9 cellular contexts compared by ENCODE assay signal in the genomic region with DNA sequence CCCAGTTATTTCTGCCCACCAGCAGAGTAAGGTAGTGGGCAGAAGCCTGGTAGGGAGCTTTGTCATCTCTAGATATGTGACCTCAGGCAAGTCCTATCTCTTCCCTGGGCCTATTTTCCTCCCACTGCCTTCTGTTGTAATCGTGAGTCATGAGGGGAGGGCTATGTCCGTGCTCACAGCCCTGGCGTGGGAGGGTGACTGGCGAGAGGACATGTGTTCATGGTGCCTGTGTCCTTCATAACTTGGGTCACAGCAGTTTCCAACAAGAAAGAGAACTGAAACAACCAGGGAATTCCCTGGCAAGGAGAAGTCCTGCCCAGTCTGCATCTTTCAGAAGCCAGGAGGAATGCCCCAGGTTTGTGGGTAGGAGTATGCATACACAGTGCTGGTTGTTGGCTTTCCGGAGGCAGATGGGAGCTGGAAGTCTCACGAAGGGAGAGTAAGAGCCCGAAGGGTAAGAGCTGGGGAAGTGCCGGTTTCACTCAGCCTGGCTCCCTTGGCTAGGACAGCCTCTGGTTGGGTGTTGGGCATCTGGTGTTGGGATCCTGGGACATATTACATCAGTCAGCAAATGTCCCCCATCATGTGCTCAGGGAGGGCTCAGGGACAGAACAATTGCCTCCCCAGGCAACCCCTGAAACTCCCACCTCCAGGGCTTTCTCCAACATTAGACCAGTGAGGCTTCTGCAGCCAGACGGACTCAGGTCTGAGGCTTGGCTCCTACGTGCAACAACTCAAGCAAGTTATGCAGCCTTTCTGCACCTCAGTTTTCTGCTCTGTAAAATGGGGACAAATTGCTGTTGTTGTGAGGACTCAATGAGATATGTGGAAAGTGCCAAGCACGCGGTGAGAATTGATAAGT. TPM values are rescaled to one million over a fixed set of nuclear protein-coding genes. Genes with fewer than 3 reads are reported as not detected.
DNase-seq lines count a peak whose midpoint lies in the region; ATAC-seq, FAIRE-seq and TF ChIP-seq lines count a peak whose summit lies in the region.
"Had no signal": no experiment of that assay in that cellular context is flagged by ENCODE, and none has a peak within 500 bp of the region (broad histone marks: within the 10 kb centered on the region; RNA-seq: fewer than 3 reads in every experiment).

No MANE protein-coding gene starts in this region.

- no peaks in the 10 kb centered on the region for H3K9me3 ChIP-seq in K562 (replicated peaks; ENCODE audit: control insufficient read depth, insufficient read depth, low read depth, low read length)
- H3K9me3 ChIP-seq: suprapubic skin had no signal

- no peaks in the 10 kb centered on the region for H3K9me1 ChIP-seq in K562 (ENCODE audit: control insufficient read depth, insufficient read depth, low read length)

- peaks cover 4% of the 10 kb centered on the region; the same call in 1 of the 3 replicates for H3K79me2 ChIP-seq in K562 (ENCODE audit: control insufficient read depth, insufficient read depth, low read length)

- peaks cover 26 to 47% of the 10 kb centered on the region in 2 experiments for H3K4me1 ChIP-seq in K562 (replicated peaks in 1 of 2; ENCODE audit: control insufficient read depth in 2 of 2, insufficient read depth in 2 of 2, low read length in 2 of 2)

- POLR2A ChIA-PET in K562 (lab: Yijun Ruan, JAX) = interaction anchor here (0.5 to 1.5 kb wide), 6 partner anchors 8 to 405 kb away, joined by 3 to 5 read pairs (median 3); no protein-coding TSS in a partner anchor

- peak; percentile 79; the same call in 1 of the 2 replicates for TF ChIP-seq EP300 in K562 (IDR thresholded peaks at IDR 0.05; ENCODE audit: low read length)

- H3K4me2 ChIP-seq in K562 (ENCODE audit: insufficient read depth, low read length) = peak overlapping the region; percentile 79

- H3K9ac ChIP-seq in K562 (ENCODE audit: insufficient read depth in 1 of 2, low read depth in 2 of 2, low read length in 2 of 2) = peak overlapping the region; percentile 70 to 73; a peak in 3 of 4 replicates

- H3K36me3 ChIP-seq in K562 (ENCODE audit: control insufficient read depth, insufficient read depth, low read length) = no peaks in the 10 kb centered on the region
- H3K36me3 ChIP-seq: suprapubic skin had no signal

- in situ Hi-C loops in K562 (cut with MboI) = no loop called here

- BruUV-seq in K562 (replicated peaks; lab: Mats Ljungman, UMichigan) = TSS peak; percentile 97

- intact Hi-C loops in K562 (cut with micrococcal nuclease) = loop anchor here (1.0 kb wide), 1 partner anchor 19 kb away; no protein-coding TSS in a partner anchor

- WGBS in K562 (ENCODE audit: insufficient coverage, low coverage, missing lambda C conversion rate) = 29% methylated on average over 12 of the region's 12 CpGs

- peak; percentile 98 for FAIRE-seq in K562 (lab: Jason Lieb, UNC)

- TF ChIP-seq RAD21 in K562 (CRISPR knock-in tag; conservative IDR thresholded peaks at IDR 0.05 in 1 of 2, IDR thresholded peaks at IDR 0.05 in 1 of 2) = no peak

- H3K4me3 ChIP-seq in K562 = peak overlapping the region; percentile 8
- H3K4me3 ChIP-seq: suprapubic skin had no signal

- peak overlapping the region; percentile 85 for H2AFZ ChIP-seq in K562 (ENCODE audit: low read depth, low read length)

- peak; percentile 83 for DNase-seq in A172 (ENCODE audit: low spot score)
- DNase-seq in K562 (ENCODE audit: extremely low read depth in 1 of 4, low spot score in 3 of 4) = peak; percentile 79 to 88 (median 82)
- peak; percentile 70 for DNase-seq in omental fat pad (ENCODE audit: low spot score)
- DNase-seq in 8988T = no peak
- DNase-seq in COR-L47 (lab: John Stamatoyannopoulos, UW) = no peak

- no peaks in the 10 kb centered on the region for H4K20me1 ChIP-seq in K562 (replicated peaks; ENCODE audit: control insufficient read depth, insufficient read depth, low read length)

- CTCF ChIA-PET in K562 (lab: Yijun Ruan, JAX; ENCODE audit: low intra/inter-chr PET ratio) = interaction anchor here (0.8 to 2.0 kb wide), 3 partner anchors 96 to 124 kb away, joined by 3 to 9 read pairs (median 3); no protein-coding TSS in a partner anchor

- H3K27me3 ChIP-seq in K562 (ENCODE audit: control insufficient read depth in 2 of 2, insufficient read depth in 2 of 2, low read length in 2 of 2) = no peaks in the 10 kb centered on the region; a peak in 2 of 5 replicates

- ATAC-seq in GM19035 (IDR thresholded peaks at IDR 0.05; ENCODE audit: unreplicated experiment) (peak; percentile 68), HG03469 (IDR thresholded peaks at IDR 0.05; ENCODE audit: unreplicated experiment) (peak; percentile 36), K562 (peak; percentile 85), omental fat pad (ENCODE audit: low FRiP score) (peak; percentile 88), HG03460 (IDR thresholded peaks at IDR 0.05; ENCODE audit: unreplicated experiment) (no peak)

- peak overlapping the region; percentile 87 for H3K27ac ChIP-seq in K562 (ENCODE audit: extremely low read depth, low read depth, low read length)
- H3K27ac ChIP-seq: suprapubic skin had no signal

- TF ChIP-seq CTCF in K562 (IDR thresholded peaks at IDR 0.05 in 2 of 3, conservative IDR thresholded peaks at IDR 0.05 in 1 of 3; ENCODE audit: insufficient read depth in 2 of 3, low read depth in 1 of 3, low read length in 3 of 3) (no peak), omental fat pad (IDR thresholded peaks at IDR 0.05) (no peak)

- peak; percentile 67; the same call in 1 of the 2 replicates for TF ChIP-seq POLR2A in K562 (conservative IDR thresholded peaks at IDR 0.05)

TF ChIP-seq in K562, 482 proteins besides CTCF, POLR2A, EP300 and RAD21 (continues in another document):
- peak in 1 of 2 experiments; percentile 72; a peak in 2 of 4 replicates for TF ChIP-seq TEAD1 (CRISPR knock-in tag; IDR thresholded peaks at IDR 0.05)
- peak; percentile 44; the same call in 1 of the 2 replicates for TF ChIP-seq PHF8 (IDR thresholded peaks at IDR 0.05; ENCODE audit: borderline replicate concordance, low read length)

RNA-seq across cellular contexts. Expression of a gene that starts 4.3 kb away (rescaled TPM):
- total RNA-seq in A172 (2014; rRNA removed; shearing (Covaris generic)) = not detected in 2 replicates
- total RNA-seq in K562 (2011; cell fraction: chromatin; rRNA removed; ENCODE audit: low replicate concordance) = not detected in 2 replicates
- not detected in 2 replicates for total RNA-seq in K562 (2011; cell fraction: nucleolus; rRNA removed)
- total RNA-seq in K562 (2011; cell fraction: nucleoplasm; rRNA removed) = not detected in 2 replicates
- total RNA-seq in K562 (2014; rRNA removed) (not detected in 2 replicates), K562 (2014; rRNA removed; fragmentation: Illumina TruSeq; extraction: Trizol) (not detected in 2 replicates), K562 (2015; rRNA removed; fragmentation: Illumina TruSeq; extraction: Trizol) (not detected in 2 replicates), K562 (2021) (not detected in 2 replicates), omental fat pad (not detected)
- polyA plus RNA-seq in K562 (2011; rRNA removed) (not detected in 2 replicates), K562 (2014; fragmentation: Illumina TruSeq; extraction: Trizol) (not detected in 2 replicates), K562 (2014; fragmentation: Nextera tagmentation; extraction: Ambion mirVana) (not detected), K562 (2014; rRNA removed) (not detected in 2 replicates)
- 0.01 TPM in 1 of 2 replicates, not detected in the other for polyA plus RNA-seq in K562 (2011; cell fraction: cytosol; rRNA removed)
- polyA plus RNA-seq in K562 (2011; cell fraction: nucleus; rRNA removed) = not detected in 2 replicates
- polyA plus RNA-seq in K562 (2012) = not detected in 2 replicates
- not detected in 2 replicates for polyA minus RNA-seq in K562 (2011; rRNA and poly(A)+ RNA removed)
- not detected in 2 replicates for polyA minus RNA-seq in K562 (2011; cell fraction: cytosol; rRNA and poly(A)+ RNA removed)
- not detected in 2 replicates for polyA minus RNA-seq in K562 (2011; cell fraction: nucleus; rRNA and poly(A)+ RNA removed)

RNA-seq across cellular contexts. Expression of a gene that starts 9.3 kb away (rescaled TPM):
- not detected in 2 replicates for total RNA-seq in A172 (2014; rRNA removed; shearing (Covaris generic))
- total RNA-seq in K562 (2011; cell fraction: chromatin; rRNA removed; ENCODE audit: low replicate concordance) = not detected in 2 replicates
- not detected in 2 replicates for total RNA-seq in K562 (2011; cell fraction: nucleolus; rRNA removed)
- not detected in 2 replicates for total RNA-seq in K562 (2011; cell fraction: nucleoplasm; rRNA removed)
- total RNA-seq in K562 (2014; rRNA removed) (not detected in 2 replicates), K562 (2014; rRNA removed; fragmentation: Illumina TruSeq; extraction: Trizol) (not detected in 2 replicates), K562 (2015; rRNA removed; fragmentation: Illumina TruSeq; extraction: Trizol) (not detected in 2 replicates), K562 (2021) (not detected in 2 replicates), omental fat pad (under 1 TPM in 1 of 4 donors, not detected in 3; 0.19 TPM)
- polyA plus RNA-seq in K562 (2011; rRNA removed) (not detected in 2 replicates), K562 (2014; fragmentation: Illumina TruSeq; extraction: Trizol) (not detected in 2 replicates), K562 (2014; fragmentation: Nextera tagmentation; extraction: Ambion mirVana) (not detected), K562 (2014; rRNA removed) (not detected in 2 replicates)
- not detected in 2 replicates for polyA plus RNA-seq in K562 (2011; cell fraction: cytosol; rRNA removed)
- not detected in 2 replicates for polyA plus RNA-seq in K562 (2011; cell fraction: nucleus; rRNA removed)
- not detected in 2 replicates for polyA plus RNA-seq in K562 (2012)
- not detected in 2 replicates for polyA minus RNA-seq in K562 (2011; rRNA and poly(A)+ RNA removed)
- not detected in 2 replicates for polyA minus RNA-seq in K562 (2011; cell fraction: cytosol; rRNA and poly(A)+ RNA removed)
- not detected in 2 replicates for polyA minus RNA-seq in K562 (2011; cell fraction: nucleus; rRNA and poly(A)+ RNA removed)
- total RNA-seq: suprapubic skin had no signal

RNA-seq across cellular contexts. Expression of a gene that starts 57.4 kb away (rescaled TPM):
- total RNA-seq in A172 (2014; rRNA removed; shearing (Covaris generic)) = 339 and 388 TPM in 2 replicates
- total RNA-seq in K562 (2011; cell fraction: chromatin; rRNA removed; ENCODE audit: low replicate concordance) = 156 and 209 TPM in 2 replicates
- 99.9 and 110 TPM in 2 replicates for total RNA-seq in K562 (2011; cell fraction: nucleolus; rRNA removed)
- total RNA-seq in K562 (2011; cell fraction: nucleoplasm; rRNA removed) = 185 and 322 TPM in 2 replicates
- total RNA-seq in K562 (2014; rRNA removed) (289 and 378 TPM in 2 replicates), K562 (2014; rRNA removed; fragmentation: Illumina TruSeq; extraction: Trizol) (193 and 194 TPM in 2 replicates), K562 (2015; rRNA removed; fragmentation: Illumina TruSeq; extraction: Trizol) (232 and 234 TPM in 2 replicates), K562 (2021) (211 and 235 TPM in 2 replicates), omental fat pad (100 to 1,000 TPM; 182 to 443 (median 319) TPM)
- polyA plus RNA-seq in K562 (2011; rRNA removed) (134 and 150 TPM in 2 replicates), K562 (2014; fragmentation: Illumina TruSeq; extraction: Trizol) (244 and 259 TPM in 2 replicates), K562 (2014; fragmentation: Nextera tagmentation; extraction: Ambion mirVana) (10 to 100 TPM; 44.9 to 52.0 TPM), K562 (2014; rRNA removed) (184 and 205 TPM in 2 replicates)
- polyA plus RNA-seq in K562 (2011; cell fraction: cytosol; rRNA removed) = 96.8 and 139 TPM in 2 replicates
- 246 and 303 TPM in 2 replicates for polyA plus RNA-seq in K562 (2011; cell fraction: nucleus; rRNA removed)
- 208 and 210 TPM in 2 replicates for polyA plus RNA-seq in K562 (2012)
- polyA minus RNA-seq in K562 (2011; rRNA and poly(A)+ RNA removed) = 117 and 121 TPM in 2 replicates
- polyA minus RNA-seq in K562 (2011; cell fraction: cytosol; rRNA and poly(A)+ RNA removed) = 72.7 and 77.6 TPM in 2 replicates
- polyA minus RNA-seq in K562 (2011; cell fraction: nucleus; rRNA and poly(A)+ RNA removed) = 133 and 180 TPM in 2 replicates

Comparison
In these comparisons a context has a peak if more than half of its experiments do, and no peak if none do; other contexts are left out.
1. DNase-seq: peak in A172 (single experiment), K562 (4 of 4) and omental fat pad (single experiment); none in 8988T (single experiment) and COR-L47 (single experiment).